15 cellular contexts compared by ENCODE assay signal in genomic region chr9:131682261-131682660, GRCh38. TPM values are rescaled to one million over a fixed set of nuclear protein-coding genes. Genes with fewer than 3 reads are reported as not detected.
DNase-seq lines count a peak whose midpoint lies in the region; ATAC-seq and TF ChIP-seq lines count a peak whose summit lies in the region.
"Had no signal": no experiment of that assay in that cellular context is flagged by ENCODE, and none has a peak within 500 bp of the region (broad histone marks: within the 10 kb centered on the region; RNA-seq: fewer than 3 reads in every experiment).

No MANE protein-coding gene starts in this region.

- H3K4me1 Mint-ChIP-seq in brain (peaks cover 92% of the 10 kb centered on the region), memory B cell (peaks cover 68% of the 10 kb centered on the region)

- H3K36me3 ChIP-seq in HUES6 (ENCODE audit: control insufficient read depth, insufficient read depth, low read length) = peaks cover 5% of the 10 kb centered on the region; the same call in 1 of the 2 replicates
- H3K36me3 ChIP-seq in suprapubic skin = no peaks in the 10 kb centered on the region
- no peaks in the 10 kb centered on the region; the same call in 1 of the 2 replicates for H3K36me3 ChIP-seq in SJCRH30

- H3K4me3 Mint-ChIP-seq in brain (peak overlapping the region in 2 of 5 experiments; percentile 9 to 57), memory B cell (no peak overlapping the region)
- H3K4me3 Mint-ChIP-seq: activated naive CD8-positive, alpha-beta T cell treated with anti-CD3 and anti-CD28 coated beads for 36 hours had no signal

- no peak for ATAC-seq in memory B cell (ENCODE audit: low read depth)
- ATAC-seq in GM18519 (IDR thresholded peaks at IDR 0.05; ENCODE audit: low FRiP score, unreplicated experiment) = no peak
- ATAC-seq: PC-3 had no signal

- WGBS in suprapubic skin = 70% methylated on average over 11 of the region's 11 CpGs

- H3K9me3 Mint-ChIP-seq in brain (peaks cover 0 to 2% (median 0%) of the 10 kb centered on the region in 5 experiments), memory B cell (no peaks in the 10 kb centered on the region)
- H3K9me3 Mint-ChIP-seq: activated naive CD8-positive, alpha-beta T cell treated with anti-CD3 and anti-CD28 coated beads for 36 hours had no signal

- H3K27me3 ChIP-seq in HUES6 (ENCODE audit: control insufficient read depth, insufficient read depth, low read length) = no peaks in the 10 kb centered on the region
- H3K27me3 ChIP-seq in suprapubic skin = no peaks in the 10 kb centered on the region
- no peaks in the 10 kb centered on the region for H3K27me3 ChIP-seq in SJCRH30

- no peak for TF ChIP-seq CTCF in brain (conservative IDR thresholded peaks at IDR 0.05)
- TF ChIP-seq CTCF in suprapubic skin (IDR thresholded peaks at IDR 0.05) = no peak

- peaks cover 17% of the 10 kb centered on the region for H3K9me3 ChIP-seq in HUES6 (ENCODE audit: control insufficient read depth, insufficient read depth, low read depth, low read length)
- H3K9me3 ChIP-seq in suprapubic skin = no peaks in the 10 kb centered on the region
- H3K9me3 ChIP-seq in SJCRH30 (replicated peaks) = no peaks in the 10 kb centered on the region

- H3K27ac ChIP-seq in HUES6 (ENCODE audit: low read depth, low read length) (peak overlapping the region; percentile 32; the same call in 1 of the 2 replicates), suprapubic skin (peak overlapping the region; percentile 14), SJCRH30 (no peak overlapping the region)

- DNase-seq in memory B cell (ENCODE audit: low spot score in 2 of 2) (no peak), suprapubic skin (ENCODE audit: low spot score in 2 of 2) (no peak), medulla oblongata (ENCODE audit: extremely low spot score) (no peak), SJCRH30 (no peak)
- DNase-seq: activated naive CD8-positive, alpha-beta T cell treated with anti-CD3 and anti-CD28 coated beads for 36 hours; activated T-cell treated with anti-CD3 and anti-CD28 coated beads for 4 hours; cerebellar nuclear complex; midbrain; NCI-H1092 treated with DMSO at 0.1 percent for 48 hours; NCI-H524; PC-3; stimulated activated CD8-positive, alpha-beta memory T cell treated with anti-CD3 and anti-CD28 coated beads, Interleukin-4, amount 100 ng/mL, for 48 hours had no signal

- H3K4me1 ChIP-seq in HUES6 (ENCODE audit: control insufficient read depth, insufficient read depth, low read length) (peaks cover 50% of the 10 kb centered on the region), suprapubic skin (peaks cover 42% of the 10 kb centered on the region), SJCRH30 (peaks cover 48% of the 10 kb centered on the region)

- H3K27me3 Mint-ChIP-seq in brain (no peaks in the 10 kb centered on the region), memory B cell (no peaks in the 10 kb centered on the region)
- H3K27me3 Mint-ChIP-seq: activated naive CD8-positive, alpha-beta T cell treated with anti-CD3 and anti-CD28 coated beads for 36 hours had no signal

- peaks cover 10% of the 10 kb centered on the region for H3K36me3 Mint-ChIP-seq in brain
- no peaks in the 10 kb centered on the region for H3K36me3 Mint-ChIP-seq in memory B cell

- H3K9ac ChIP-seq in HUES6 (ENCODE audit: low read length) = no peak overlapping the region

- no peak overlapping the region for H3K4me3 ChIP-seq in HUES6 (ENCODE audit: low read depth, low read length)
- H3K4me3 ChIP-seq in suprapubic skin = no peak overlapping the region
- H3K4me3 ChIP-seq in SJCRH30 = no peak overlapping the region

- H3K27ac Mint-ChIP-seq in brain (peak overlapping the region; percentile 15 to 89 (median 46)), memory B cell (peak overlapping the region; percentile 97)
- H3K27ac Mint-ChIP-seq: activated naive CD8-positive, alpha-beta T cell treated with anti-CD3 and anti-CD28 coated beads for 36 hours had no signal

- TF ChIP-seq POLR2A in suprapubic skin (IDR thresholded peaks at IDR 0.05) = no peak

- no peak for TF ChIP-seq EP300 in suprapubic skin (IDR thresholded peaks at IDR 0.05)

RNA-seq across cellular contexts. Expression of gene RAPGEF1, which starts 57.6 kb away (rescaled TPM):
- 44.2 TPM for polyA plus RNA-seq in brain (ENCODE audit: insufficient read depth, low read depth, low replicate concordance)
- total RNA-seq in suprapubic skin = 10 to 100 TPM; 43.0 to 58.3 (median 51.7) TPM
- 78.5 and 82.0 TPM in 2 replicates for total RNA-seq in SJCRH30 (2014; rRNA removed; shearing (Covaris generic))
